18 cellular contexts compared by ENCODE assay signal in the genomic region with DNA sequence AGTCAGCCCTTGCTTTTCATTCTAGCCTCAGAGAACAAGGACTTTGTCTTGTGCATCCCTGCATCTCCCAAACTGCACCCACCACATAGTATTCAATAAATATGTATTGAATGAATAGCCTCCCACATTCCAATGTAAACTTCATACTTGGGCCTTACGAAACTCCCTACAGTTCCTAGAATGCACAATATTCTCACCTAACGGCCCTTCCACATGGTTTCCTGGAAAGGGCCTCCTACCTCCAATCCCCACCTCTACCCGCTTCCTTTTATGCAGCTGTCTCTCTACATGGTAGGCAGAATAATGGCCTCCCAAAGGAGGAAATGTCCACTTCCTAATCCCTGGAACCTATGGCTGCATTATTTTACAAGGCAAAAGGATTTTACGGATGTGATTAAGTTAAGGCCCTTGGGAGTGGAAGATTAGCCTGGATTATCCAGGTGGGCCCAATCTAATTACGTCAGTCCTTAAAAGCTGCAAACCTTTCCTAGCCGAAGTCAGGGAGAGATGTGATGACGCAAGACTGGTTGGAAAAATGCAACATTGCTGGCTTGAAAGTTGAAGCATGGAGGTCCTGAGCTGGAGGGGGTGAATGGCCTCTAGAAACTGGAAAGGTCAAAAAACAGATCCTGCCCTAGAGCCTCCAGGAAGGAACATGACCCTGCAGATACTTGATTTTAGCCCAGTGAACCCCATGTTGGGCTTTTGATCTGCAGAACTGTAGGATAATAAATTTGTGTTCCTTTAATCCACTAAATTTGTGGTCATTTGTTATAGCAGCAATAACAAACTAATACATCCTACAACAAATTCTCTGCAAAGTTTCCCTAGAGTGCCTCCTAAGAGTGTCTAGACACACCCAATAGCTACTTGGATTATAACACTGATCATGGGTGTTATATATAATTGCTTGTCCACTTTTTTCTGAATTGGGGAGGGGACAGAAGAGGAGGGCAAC.
"Had no signal": no experiment of that assay in that cellular context is flagged by ENCODE, and none has a peak within 500 bp of the region (broad histone marks: within the 10 kb centered on the region; RNA-seq: fewer than 3 reads in every experiment).

No MANE protein-coding gene starts in this region.

- H3K4me3 ChIP-seq: gastroesophageal sphincter, right atrium auricular region, skin epidermis, transverse colon had no signal

- H3K4me3 Mint-ChIP-seq: activated CD4-positive, alpha-beta T cell treated with anti-CD3 and anti-CD28 coated beads for 36 hours; activated CD8-positive, alpha-beta T cell treated with anti-CD3 and anti-CD28 coated beads for 36 hours; activated T-cell treated with anti-CD3 and anti-CD28 coated beads, Interleukin-2, amount 50 U/mL, for 4 hours; memory B cell; natural killer cell had no signal

- H3K36me3 ChIP-seq: gastroesophageal sphincter, right atrium auricular region, transverse colon had no signal

- H3K36me3 Mint-ChIP-seq: activated naive CD4-positive, alpha-beta T cell treated with anti-CD3 and anti-CD28 coated beads, Interleukin-2, amount 50 U/mL, for 72 hours; memory B cell; natural killer cell had no signal

- H3K27ac Mint-ChIP-seq: activated CD4-positive, alpha-beta T cell treated with anti-CD3 and anti-CD28 coated beads for 36 hours; activated CD8-positive, alpha-beta T cell treated with anti-CD3 and anti-CD28 coated beads for 36 hours; activated naive CD4-positive, alpha-beta T cell treated with anti-CD3 and anti-CD28 coated beads, Interleukin-2, amount 50 U/mL, for 72 hours had no signal

- H3K9me3 Mint-ChIP-seq: activated CD8-positive, alpha-beta T cell treated with anti-CD3 and anti-CD28 coated beads for 36 hours; activated naive CD4-positive, alpha-beta T cell treated with anti-CD3 and anti-CD28 coated beads, Interleukin-2, amount 50 U/mL, for 72 hours; activated T-cell treated with anti-CD3 and anti-CD28 coated beads, Interleukin-2, amount 50 U/mL, for 4 hours; memory B cell; natural killer cell had no signal

- H3K27me3 ChIP-seq: gastroesophageal sphincter, right atrium auricular region, transverse colon had no signal

- H3K27me3 Mint-ChIP-seq: activated CD4-positive, alpha-beta T cell treated with anti-CD3 and anti-CD28 coated beads for 36 hours; activated CD8-positive, alpha-beta T cell treated with anti-CD3 and anti-CD28 coated beads for 36 hours; memory B cell had no signal

- DNase-seq: activated CD4-positive, alpha-beta T cell treated with anti-CD3 and anti-CD28 coated beads for 36 hours; activated CD8-positive, alpha-beta T cell treated with anti-CD3 and anti-CD28 coated beads for 36 hours; activated effector memory CD4-positive, alpha-beta T cell treated with anti-CD3 and anti-CD28 coated beads, Interleukin-2, amount 50 U/mL, for 16 hours; activated T-cell treated with anti-CD3 and anti-CD28 coated beads, Interleukin-2, amount 50 U/mL, for 4 hours; islet precursor cell; natural killer cell; occipital lobe; stimulated activated CD4-positive, alpha-beta T cell treated with anti-CD3 and anti-CD28 coated beads, Interleukin-15, amount 100 ng/mL, for 24 hours; stimulated activated CD4-positive, alpha-beta T cell treated with anti-CD3 and anti-CD28 coated beads, Interleukin-4, amount 100 ng/mL, for 1 hour; stimulated activated naive CD4-positive, alpha-beta T cell treated with Interleukin-2 at 50 U/mL for 16 hours; substantia nigra; transverse colon had no signal

- ATAC-seq: activated CD4-positive, alpha-beta T cell treated with anti-CD3 and anti-CD28 coated beads for 36 hours; activated CD8-positive, alpha-beta T cell treated with anti-CD3 and anti-CD28 coated beads for 36 hours; activated naive CD4-positive, alpha-beta T cell treated with anti-CD3 and anti-CD28 coated beads, Interleukin-2, amount 50 U/mL, for 72 hours; activated T-cell treated with anti-CD3 and anti-CD28 coated beads, Interleukin-2, amount 50 U/mL, for 4 hours; gastroesophageal sphincter; left lobe of liver; natural killer cell had no signal

- H3K9me3 ChIP-seq: gastroesophageal sphincter, right atrium auricular region, transverse colon had no signal

- H3K27ac ChIP-seq: gastroesophageal sphincter, right atrium auricular region, skin epidermis, transverse colon had no signal
